ENCODE assay signal across 1 cellular context in the genomic region with DNA sequence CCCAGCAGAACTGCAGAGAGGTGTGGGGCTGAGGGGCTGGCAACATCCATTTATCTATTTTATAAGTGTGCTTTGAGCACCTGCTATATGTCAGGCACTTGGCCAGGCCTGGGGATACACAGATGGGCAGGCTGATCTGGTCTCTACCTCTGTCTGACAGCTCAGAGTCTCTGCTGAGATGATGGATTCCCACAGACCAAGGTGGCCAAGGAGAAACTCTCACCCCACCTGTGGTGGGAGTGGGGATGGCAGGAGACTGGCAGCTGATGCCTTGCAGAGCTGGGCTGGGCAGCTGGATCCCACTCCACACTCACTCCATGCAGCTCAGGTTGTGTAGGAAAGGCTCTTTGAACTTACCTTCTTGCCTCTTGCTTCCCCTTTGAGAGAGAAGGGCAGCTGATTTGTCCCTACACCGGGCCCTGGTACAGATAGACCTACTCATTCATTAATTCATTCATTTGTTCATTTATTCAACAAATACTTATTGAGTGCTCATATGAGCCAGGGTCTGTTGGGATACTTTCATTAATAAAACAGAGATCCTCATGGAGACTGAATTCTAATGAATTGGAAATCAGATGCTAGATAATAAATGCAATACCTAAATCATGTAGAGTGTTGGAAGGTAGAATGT.
TF ChIP-seq lines count a peak whose summit lies in the region.

No MANE protein-coding gene starts in this region.

TF ChIP-seq in HEK293T, 16 proteins besides CTCF, POLR2A, EP300 and RAD21:
- TF ChIP-seq, protein P1, sequence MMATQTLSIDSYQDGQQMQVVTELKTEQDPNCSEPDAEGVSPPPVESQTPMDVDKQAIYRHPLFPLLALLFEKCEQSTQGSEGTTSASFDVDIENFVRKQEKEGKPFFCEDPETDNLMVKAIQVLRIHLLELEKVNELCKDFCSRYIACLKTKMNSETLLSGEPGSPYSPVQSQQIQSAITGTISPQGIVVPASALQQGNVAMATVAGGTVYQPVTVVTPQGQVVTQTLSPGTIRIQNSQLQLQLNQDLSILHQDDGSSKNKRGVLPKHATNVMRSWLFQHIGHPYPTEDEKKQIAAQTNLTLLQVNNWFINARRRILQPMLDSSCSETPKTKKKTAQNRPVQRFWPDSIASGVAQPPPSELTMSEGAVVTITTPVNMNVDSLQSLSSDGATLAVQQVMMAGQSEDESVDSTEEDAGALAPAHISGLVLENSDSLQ (IDR thresholded peaks at IDR 0.05), result 0 out of 2 replicates have a peak, but pooled peaks have one; percentile 4
- TF ChIP-seq FOXA1 (IDR thresholded peaks at IDR 0.05), result no peak
